1 cellular context compared by ENCODE assay signal in the genomic region with DNA sequence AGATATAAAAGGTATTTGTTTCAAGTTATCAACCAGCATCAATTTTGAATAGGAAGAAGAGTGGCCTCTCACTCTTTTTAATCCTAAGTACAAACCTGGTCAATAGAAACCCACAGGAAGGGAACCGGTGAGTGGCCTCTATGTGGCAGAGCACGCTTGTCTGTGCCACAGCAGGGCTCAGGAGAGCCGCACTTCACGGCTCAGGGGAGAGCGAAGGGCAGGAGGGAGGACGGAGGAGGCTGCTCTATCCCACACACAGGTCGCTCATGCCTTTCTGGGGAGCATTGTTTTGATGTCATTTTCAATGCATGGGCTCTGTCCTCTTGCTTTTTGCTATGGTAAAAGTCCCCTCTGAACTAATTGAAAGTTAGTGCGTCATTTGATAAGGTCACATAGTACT.
TF ChIP-seq lines count a peak whose summit lies in the region.

No MANE protein-coding gene starts in this region.

TF ChIP-seq in GM23338, 12 proteins besides CTCF, POLR2A, EP300 and RAD21 (continued from another document):
- TF ChIP-seq, protein P1, sequence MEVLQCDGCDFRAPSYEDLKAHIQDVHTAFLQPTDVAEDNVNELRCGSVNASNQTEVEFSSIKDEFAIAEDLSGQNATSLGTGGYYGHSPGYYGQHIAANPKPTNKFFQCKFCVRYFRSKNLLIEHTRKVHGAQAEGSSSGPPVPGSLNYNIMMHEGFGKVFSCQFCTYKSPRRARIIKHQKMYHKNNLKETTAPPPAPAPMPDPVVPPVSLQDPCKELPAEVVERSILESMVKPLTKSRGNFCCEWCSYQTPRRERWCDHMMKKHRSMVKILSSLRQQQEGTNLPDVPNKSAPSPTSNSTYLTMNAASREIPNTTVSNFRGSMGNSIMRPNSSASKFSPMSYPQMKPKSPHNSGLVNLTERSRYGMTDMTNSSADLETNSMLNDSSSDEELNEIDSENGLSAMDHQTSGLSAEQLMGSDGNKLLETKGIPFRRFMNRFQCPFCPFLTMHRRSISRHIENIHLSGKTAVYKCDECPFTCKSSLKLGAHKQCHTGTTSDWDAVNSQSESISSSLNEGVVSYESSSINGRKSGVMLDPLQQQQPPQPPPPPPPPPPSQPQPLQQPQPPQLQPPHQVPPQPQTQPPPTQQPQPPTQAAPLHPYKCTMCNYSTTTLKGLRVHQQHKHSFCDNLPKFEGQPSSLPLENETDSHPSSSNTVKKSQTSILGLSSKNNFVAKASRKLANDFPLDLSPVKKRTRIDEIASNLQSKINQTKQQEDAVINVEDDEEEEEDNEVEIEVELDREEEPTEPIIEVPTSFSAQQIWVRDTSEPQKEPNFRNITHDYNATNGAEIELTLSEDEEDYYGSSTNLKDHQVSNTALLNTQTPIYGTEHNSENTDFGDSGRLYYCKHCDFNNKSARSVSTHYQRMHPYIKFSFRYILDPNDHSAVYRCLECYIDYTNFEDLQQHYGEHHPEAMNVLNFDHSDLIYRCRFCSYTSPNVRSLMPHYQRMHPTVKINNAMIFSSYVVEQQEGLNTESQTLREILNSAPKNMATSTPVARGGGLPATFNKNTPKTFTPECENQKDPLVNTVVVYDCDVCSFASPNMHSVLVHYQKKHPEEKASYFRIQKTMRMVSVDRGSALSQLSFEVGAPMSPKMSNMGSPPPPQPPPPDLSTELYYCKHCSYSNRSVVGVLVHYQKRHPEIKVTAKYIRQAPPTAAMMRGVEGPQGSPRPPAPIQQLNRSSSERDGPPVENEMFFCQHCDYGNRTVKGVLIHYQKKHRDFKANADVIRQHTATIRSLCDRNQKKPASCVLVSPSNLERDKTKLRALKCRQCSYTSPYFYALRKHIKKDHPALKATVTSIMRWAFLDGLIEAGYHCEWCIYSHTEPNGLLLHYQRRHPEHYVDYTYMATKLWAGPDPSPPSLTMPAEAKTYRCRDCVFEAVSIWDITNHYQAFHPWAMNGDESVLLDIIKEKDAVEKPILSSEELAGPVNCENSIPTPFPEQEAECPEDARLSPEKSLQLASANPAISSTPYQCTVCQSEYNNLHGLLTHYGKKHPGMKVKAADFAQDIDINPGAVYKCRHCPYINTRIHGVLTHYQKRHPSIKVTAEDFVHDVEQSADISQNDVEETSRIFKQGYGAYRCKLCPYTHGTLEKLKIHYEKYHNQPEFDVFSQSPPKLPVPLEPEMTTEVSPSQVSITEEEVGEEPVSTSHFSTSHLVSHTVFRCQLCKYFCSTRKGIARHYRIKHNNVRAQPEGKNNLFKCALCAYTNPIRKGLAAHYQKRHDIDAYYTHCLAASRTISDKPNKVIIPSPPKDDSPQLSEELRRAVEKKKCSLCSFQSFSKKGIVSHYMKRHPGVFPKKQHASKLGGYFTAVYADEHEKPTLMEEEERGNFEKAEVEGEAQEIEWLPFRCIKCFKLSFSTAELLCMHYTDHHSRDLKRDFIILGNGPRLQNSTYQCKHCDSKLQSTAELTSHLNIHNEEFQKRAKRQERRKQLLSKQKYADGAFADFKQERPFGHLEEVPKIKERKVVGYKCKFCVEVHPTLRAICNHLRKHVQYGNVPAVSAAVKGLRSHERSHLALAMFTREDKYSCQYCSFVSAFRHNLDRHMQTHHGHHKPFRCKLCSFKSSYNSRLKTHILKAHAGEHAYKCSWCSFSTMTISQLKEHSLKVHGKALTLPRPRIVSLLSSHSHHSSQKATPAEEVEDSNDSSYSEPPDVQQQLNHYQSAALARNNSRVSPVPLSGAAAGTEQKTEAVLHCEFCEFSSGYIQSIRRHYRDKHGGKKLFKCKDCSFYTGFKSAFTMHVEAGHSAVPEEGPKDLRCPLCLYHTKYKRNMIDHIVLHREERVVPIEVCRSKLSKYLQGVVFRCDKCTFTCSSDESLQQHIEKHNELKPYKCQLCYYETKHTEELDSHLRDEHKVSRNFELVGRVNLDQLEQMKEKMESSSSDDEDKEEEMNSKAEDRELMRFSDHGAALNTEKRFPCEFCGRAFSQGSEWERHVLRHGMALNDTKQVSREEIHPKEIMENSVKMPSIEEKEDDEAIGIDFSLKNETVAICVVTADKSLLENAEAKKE (CRISPR knock-in tag; IDR thresholded peaks at IDR 0.05), result no peak
- no peak for TF ChIP-seq NANOG (IDR thresholded peaks at IDR 0.05; ENCODE audit: borderline replicate concordance)
- no peak for TF ChIP-seq ZNF331 (CRISPR knock-in tag; IDR thresholded peaks at IDR 0.05; ENCODE audit: low read depth)
- no peak for TF ChIP-seq EZH2 (IDR thresholded peaks at IDR 0.05; ENCODE audit: low read depth, unreplicated experiment)
- no peak for TF ChIP-seq STAT1 (IDR thresholded peaks at IDR 0.05; ENCODE audit: unreplicated experiment)
- no peak for TF ChIP-seq POLR2AphosphoS5 (IDR thresholded peaks at IDR 0.05; ENCODE audit: low read depth)
- TF ChIP-seq, protein P2, sequence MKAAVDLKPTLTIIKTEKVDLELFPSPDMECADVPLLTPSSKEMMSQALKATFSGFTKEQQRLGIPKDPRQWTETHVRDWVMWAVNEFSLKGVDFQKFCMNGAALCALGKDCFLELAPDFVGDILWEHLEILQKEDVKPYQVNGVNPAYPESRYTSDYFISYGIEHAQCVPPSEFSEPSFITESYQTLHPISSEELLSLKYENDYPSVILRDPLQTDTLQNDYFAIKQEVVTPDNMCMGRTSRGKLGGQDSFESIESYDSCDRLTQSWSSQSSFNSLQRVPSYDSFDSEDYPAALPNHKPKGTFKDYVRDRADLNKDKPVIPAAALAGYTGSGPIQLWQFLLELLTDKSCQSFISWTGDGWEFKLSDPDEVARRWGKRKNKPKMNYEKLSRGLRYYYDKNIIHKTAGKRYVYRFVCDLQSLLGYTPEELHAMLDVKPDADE (IDR thresholded peaks at IDR 0.05), result no peak
- TF ChIP-seq JUNB (IDR thresholded peaks at IDR 0.05; ENCODE audit: unreplicated experiment), result no peak
